Comparison of ENCODE assay signal across 8 cellular contexts in genomic region chr16:87702325-87702811, GRCh38.
DNase-seq lines count a peak whose midpoint lies in the region; ATAC-seq and TF ChIP-seq lines count a peak whose summit lies in the region.

No MANE protein-coding gene starts in this region.

- no peak overlapping the region for H3K4me3 ChIP-seq in NT2/D1 (ENCODE audit: insufficient read length, low read depth)
- no peak overlapping the region for H3K4me3 ChIP-seq in astrocyte of the spinal cord (ENCODE audit: low read depth, low read length)
- no peak overlapping the region for H3K4me3 ChIP-seq in mesendoderm (ENCODE audit: low read length)

- H2BK5ac ChIP-seq in mesendoderm (ENCODE audit: low read length) = no peak overlapping the region

- no peak overlapping the region for H3K56ac ChIP-seq in mesendoderm (ENCODE audit: low read length)

- H3K27me3 ChIP-seq in NT2/D1 (ENCODE audit: insufficient read depth, insufficient read length) = no peaks in the 10 kb centered on the region
- no peaks in the 10 kb centered on the region for H3K27me3 ChIP-seq in mesendoderm (ENCODE audit: insufficient read depth, low read length, poor library complexity)

- no CpG with 5 or more reads among the region's 19 CpGs for WGBS in mesendoderm (ENCODE audit: extremely low coverage, insufficient coverage, low lambda C conversion rate)

- H2BK15ac ChIP-seq in mesendoderm (replicated peaks; ENCODE audit: low read depth) = no peak overlapping the region

- H3K79me2 ChIP-seq in mesendoderm (ENCODE audit: control insufficient read depth, insufficient read depth, low read length) = no peaks in the 10 kb centered on the region

- H3K27ac ChIP-seq in mesendoderm (ENCODE audit: low read depth, low read length) = no peak overlapping the region

- H3K79me1 ChIP-seq in mesendoderm (ENCODE audit: low read length) = peaks cover 2% of the 10 kb centered on the region

- peak; percentile 77 for TF ChIP-seq CTCF in astrocyte of the spinal cord (IDR thresholded peaks at IDR 0.05; ENCODE audit: low read depth, low read length)

- no peak overlapping the region for H2BK120ac ChIP-seq in mesendoderm (ENCODE audit: low read depth, low read length)

- H4K8ac ChIP-seq in mesendoderm (ENCODE audit: low read depth, low read length) = no peak overlapping the region

- H3K18ac ChIP-seq in mesendoderm (ENCODE audit: low read length) = no peak overlapping the region

- no peak overlapping the region for H4K5ac ChIP-seq in mesendoderm (ENCODE audit: low read length)

- ATAC-seq in GM21723 (IDR thresholded peaks at IDR 0.05; ENCODE audit: unreplicated experiment) = peak; percentile 50

- no peak overlapping the region for H3K4me2 ChIP-seq in mesendoderm (ENCODE audit: low read length)

- DNase-seq in ELR (ENCODE audit: low read depth) (peak; percentile 44), NT2/D1 (ENCODE audit: low read depth, low spot score) (peak; percentile 39), astrocyte of the spinal cord (ENCODE audit: low read depth, low spot score) (peak; percentile 10), mesendoderm (peak; percentile 58), NCI-H2029 (lab: John Stamatoyannopoulos, UW) (no peak), NCI-H2171 (lab: John Stamatoyannopoulos, UW) (no peak)
- no peak for DNase-seq in NK-92 treated with Interleukin-12 subunit alpha and Interleukin-12 subunit beta, amount 100 ng/mL, for 24 hours (lab: John Stamatoyannopoulos, UW)

- H3K9ac ChIP-seq in NT2/D1 (ENCODE audit: insufficient read length, low read depth) (no peak overlapping the region), mesendoderm (ENCODE audit: low read length) (no peak overlapping the region)

- H3K23ac ChIP-seq in mesendoderm (ENCODE audit: low read length) = no peak overlapping the region

- no peak overlapping the region for H3K4ac ChIP-seq in mesendoderm (ENCODE audit: low read depth, low read length)

- no peaks in the 10 kb centered on the region for H3K9me3 ChIP-seq in NT2/D1 (ENCODE audit: insufficient read depth, low read length)

- peaks cover 80% of the 10 kb centered on the region for H3K36me3 ChIP-seq in NT2/D1 (ENCODE audit: insufficient read depth, insufficient read length, low read length)
- no peaks in the 10 kb centered on the region for H3K36me3 ChIP-seq in mesendoderm (ENCODE audit: control insufficient read depth, insufficient read depth, low read length)

- H2AK5ac ChIP-seq in mesendoderm (ENCODE audit: low read length) = no peak overlapping the region

- H3K4me1 ChIP-seq in NT2/D1 (ENCODE audit: insufficient read depth, insufficient read length) = peaks cover 6% of the 10 kb centered on the region
- no peaks in the 10 kb centered on the region for H3K4me1 ChIP-seq in mesendoderm (ENCODE audit: control insufficient read depth, low read depth, low read length)

- in situ Hi-C loops in astrocyte of the spinal cord (cut with HindIII; ENCODE audit: low sequenced_read_pairs) = no loop called here

Comparison
In these comparisons a context has a peak if more than half of its experiments do, and no peak if none do; other contexts are left out.
1. DNase-seq: peak in ELR (single experiment), NT2/D1 (single experiment), astrocyte of the spinal cord (single experiment) and mesendoderm (single experiment); none in NK-92 treated with Interleukin-12 subunit alpha and Interleukin-12 subunit beta, amount 100 ng/mL, for 24 hours (single experiment), NCI-H2029 (single experiment) and NCI-H2171 (single experiment).